ENCODE assay signal across 41 cellular contexts in the genomic region with DNA sequence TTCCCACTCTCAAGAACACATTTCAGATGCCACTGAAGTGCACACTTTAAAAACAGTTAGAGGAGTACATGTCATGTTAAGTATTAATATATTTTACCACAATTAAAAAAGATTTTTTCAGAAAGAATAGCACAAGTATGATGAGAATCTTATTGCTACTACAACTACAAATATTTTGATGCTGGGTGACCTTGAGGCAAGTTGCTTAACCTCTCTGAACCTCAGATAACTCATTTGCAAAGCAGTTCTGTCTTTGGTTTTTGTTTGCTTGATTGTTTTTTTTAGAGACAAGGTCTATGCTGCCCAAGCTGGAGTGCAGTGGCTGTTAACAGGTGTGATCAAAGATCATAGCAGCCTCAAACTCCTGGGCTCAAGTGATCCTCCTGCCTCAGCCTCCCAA. TPM values are rescaled to one million over a fixed set of nuclear protein-coding genes. Genes with fewer than 3 reads are reported as not detected.
"Had no signal": no experiment of that assay in that cellular context is flagged by ENCODE, and none has a peak within 500 bp of the region (broad histone marks: within the 10 kb centered on the region; RNA-seq: fewer than 3 reads in every experiment).

No MANE protein-coding gene starts in this region.

- H3K9me3 Mint-ChIP-seq: activated naive CD4-positive, alpha-beta T cell treated with anti-CD3 and anti-CD28 coated beads for 36 hours; activated naive CD8-positive, alpha-beta T cell treated with anti-CD3 and anti-CD28 coated beads, Interleukin-2, amount 10 ng/mL, durations not matched to agents 7 days and 5 days; activated T-cell treated with anti-CD3 and anti-CD28 coated beads, Interleukin-2, amount 50 U/mL, for 24 hours; activated T-cell treated with anti-CD3 and anti-CD28 coated beads, Interleukin-2, amount 50 U/mL, for 4 hours; activated T-cell treated with anti-CD3 and anti-CD28 coated beads, Interleukin-2, amount 50 U/mL, for 72 hours; activated T-helper 17 cell treated with anti-CD3 and anti-CD28 coated beads, Interleukin-2, amount 50 U/mL, for 72 hours; central memory CD8-positive, alpha-beta T cell had no signal

- H3K27me3 ChIP-seq: ascending aorta, body of pancreas, brain microvascular endothelial cell, breast epithelium had no signal

- H3K4me3 ChIP-seq: adrenal gland, ascending aorta, body of pancreas, breast epithelium, cardiac muscle cell had no signal

- DNase-seq: activated effector memory CD4-positive, alpha-beta T cell treated with anti-CD3 and anti-CD28 coated beads, Interleukin-2, amount 50 U/mL, for 16 hours; activated effector memory CD4-positive, alpha-beta T cell treated with Interleukin-2 at 50 U/mL for 16 hours; activated gamma-delta T cell; activated gamma-delta T cell treated with Interleukin-2 at 50 U/mL for 16 hours; activated naive CD4-positive, alpha-beta T cell; activated naive CD4-positive, alpha-beta T cell treated with anti-CD3 and anti-CD28 coated beads for 36 hours; activated naive CD4-positive, alpha-beta T cell treated with anti-CD3 and anti-CD28 coated beads, Interleukin-2, amount 10 ng/mL, durations not matched to agents 7 days and 5 days; activated naive CD4-positive, alpha-beta T cell treated with anti-CD3 and anti-CD28 coated beads, Interleukin-2, amount 50 U/mL, for 16 hours; activated naive CD4-positive, alpha-beta T cell treated with Interleukin-2 at 50 U/mL for 16 hours; activated naive CD8-positive, alpha-beta T cell treated with anti-CD3 and anti-CD28 coated beads for 36 hours; activated naive CD8-positive, alpha-beta T cell treated with anti-CD3 and anti-CD28 coated beads, Interleukin-2, amount 10 ng/mL, durations not matched to agents 7 days and 5 days; activated naive CD8-positive, alpha-beta T cell treated with anti-CD3 and anti-CD28 coated beads, Interleukin-2, amount 50 U/mL, for 24 hours; activated T-cell treated with anti-CD3 and anti-CD28 coated beads for 4 hours; activated T-cell treated with anti-CD3 and anti-CD28 coated beads, Interleukin-2, amount 50 U/mL, for 1 hour; activated T-cell treated with anti-CD3 and anti-CD28 coated beads, Interleukin-2, amount 50 U/mL, for 24 hours; activated T-cell treated with anti-CD3 and anti-CD28 coated beads, Interleukin-2, amount 50 U/mL, for 4 hours; activated T-cell treated with anti-CD3 and anti-CD28 coated beads, Interleukin-2, amount 50 U/mL, for 48 hours; activated T-cell treated with anti-CD3 and anti-CD28 coated beads, Interleukin-2, amount 50 U/mL, for 72 hours; adrenal gland; amniotic stem cell; amygdala; anterior cingulate cortex; aorta; body of pancreas; brain microvascular endothelial cell; caudate nucleus; central memory CD4-positive, alpha-beta T cell; cerebellar nuclear complex had no signal

- H3K36me3 Mint-ChIP-seq: activated naive CD4-positive, alpha-beta T cell treated with anti-CD3 and anti-CD28 coated beads, Interleukin-2, amount 50 U/mL, for 24 hours; activated naive CD4-positive, alpha-beta T cell treated with anti-CD3 and anti-CD28 coated beads, Interleukin-2, amount 50 U/mL, for 72 hours; activated naive CD8-positive, alpha-beta T cell treated with anti-CD3 and anti-CD28 coated beads, Interleukin-2, amount 10 ng/mL, durations not matched to agents 7 days and 5 days; brain had no signal

- ATAC-seq: activated naive CD4-positive, alpha-beta T cell treated with anti-CD3 and anti-CD28 coated beads, Interleukin-2, amount 50 U/mL, for 72 hours; activated naive CD8-positive, alpha-beta T cell treated with anti-CD3 and anti-CD28 coated beads, Interleukin-2, amount 50 U/mL, for 24 hours; activated T-cell treated with anti-CD3 and anti-CD28 coated beads, Interleukin-2, amount 50 U/mL, for 4 hours; activated T-cell treated with anti-CD3 and anti-CD28 coated beads, Interleukin-2, amount 50 U/mL, for 72 hours; activated T-helper 17 cell treated with anti-CD3 and anti-CD28 coated beads, Interleukin-2, amount 50 U/mL, for 72 hours; body of pancreas had no signal

- H3K4me3 Mint-ChIP-seq: activated naive CD4-positive, alpha-beta T cell treated with anti-CD3 and anti-CD28 coated beads for 36 hours; activated naive CD4-positive, alpha-beta T cell treated with anti-CD3 and anti-CD28 coated beads, Interleukin-2, amount 10 ng/mL, durations not matched to agents 7 days and 5 days; activated naive CD4-positive, alpha-beta T cell treated with anti-CD3 and anti-CD28 coated beads, Interleukin-2, amount 50 U/mL, for 24 hours; activated naive CD8-positive, alpha-beta T cell; activated naive CD8-positive, alpha-beta T cell treated with anti-CD3 and anti-CD28 coated beads for 36 hours; activated naive CD8-positive, alpha-beta T cell treated with anti-CD3 and anti-CD28 coated beads, Interleukin-2, amount 10 ng/mL, durations not matched to agents 7 days and 5 days; activated naive CD8-positive, alpha-beta T cell treated with anti-CD3 and anti-CD28 coated beads, Interleukin-2, amount 50 U/mL, for 24 hours; activated T-cell treated with anti-CD3 and anti-CD28 coated beads, Interleukin-2, amount 50 U/mL, for 24 hours; activated T-cell treated with anti-CD3 and anti-CD28 coated beads, Interleukin-2, amount 50 U/mL, for 4 hours; activated T-cell treated with anti-CD3 and anti-CD28 coated beads, Interleukin-2, amount 50 U/mL, for 72 hours; activated T-helper 1 cell treated with anti-CD3 and anti-CD28 coated beads, Interleukin-12 subunit alpha, Interleukin-12 subunit beta, Interleukin-2, Interleukin-4 antibody, amounts not matched to agents 30 ng/mL and 10 ng/mL and 1 ng/mL, durations not matched to agents 14 hours and 24 hours and 36 hours; activated T-helper 17 cell treated with anti-CD3 and anti-CD28 coated beads, Interleukin-2, amount 50 U/mL, for 72 hours; brain; central memory CD8-positive, alpha-beta T cell had no signal

- H3K4me1 Mint-ChIP-seq: activated naive CD8-positive, alpha-beta T cell treated with anti-CD3 and anti-CD28 coated beads, Interleukin-2, amount 10 ng/mL, durations not matched to agents 7 days and 5 days; brain; central memory CD8-positive, alpha-beta T cell had no signal

- H3K27ac Mint-ChIP-seq: activated naive CD4-positive, alpha-beta T cell treated with anti-CD3 and anti-CD28 coated beads for 36 hours; activated naive CD4-positive, alpha-beta T cell treated with anti-CD3 and anti-CD28 coated beads, Interleukin-2, amount 10 ng/mL, durations not matched to agents 7 days and 5 days; activated naive CD4-positive, alpha-beta T cell treated with anti-CD3 and anti-CD28 coated beads, Interleukin-2, amount 50 U/mL, for 24 hours; activated naive CD4-positive, alpha-beta T cell treated with anti-CD3 and anti-CD28 coated beads, Interleukin-2, amount 50 U/mL, for 72 hours; activated naive CD8-positive, alpha-beta T cell; activated naive CD8-positive, alpha-beta T cell treated with anti-CD3 and anti-CD28 coated beads for 36 hours; activated naive CD8-positive, alpha-beta T cell treated with anti-CD3 and anti-CD28 coated beads, Interleukin-2, amount 10 ng/mL, durations not matched to agents 7 days and 5 days; activated naive CD8-positive, alpha-beta T cell treated with anti-CD3 and anti-CD28 coated beads, Interleukin-2, amount 50 U/mL, for 24 hours; activated T-cell treated with anti-CD3 and anti-CD28 coated beads, Interleukin-2, amount 50 U/mL, for 24 hours; activated T-cell treated with anti-CD3 and anti-CD28 coated beads, Interleukin-2, amount 50 U/mL, for 72 hours; activated T-helper 1 cell treated with anti-CD3 and anti-CD28 coated beads, Interleukin-12 subunit alpha, Interleukin-12 subunit beta, Interleukin-2, Interleukin-4 antibody, amounts not matched to agents 30 ng/mL and 10 ng/mL and 1 ng/mL, durations not matched to agents 14 hours and 24 hours and 36 hours; activated T-helper 17 cell treated with anti-CD3 and anti-CD28 coated beads, Interleukin-2, amount 50 U/mL, for 72 hours; activated T-helper 2 cell treated with anti-CD3 and anti-CD28 coated beads, Interferon-gamma antibody, Interleukin-2, Interleukin-4, amounts not matched to agents 10 μg/mL and 5 μg/mL and 100 μg/mL, durations not matched to agents 14 hours and 24 hours and 36 hours; brain had no signal

- H3K9me3 ChIP-seq: adrenal gland, ascending aorta, body of pancreas, breast epithelium had no signal

- H3K4me1 ChIP-seq: adrenal gland, body of pancreas, breast epithelium had no signal

- H3K36me3 ChIP-seq: adrenal gland, ascending aorta, brain microvascular endothelial cell, breast epithelium, cardiac muscle cell had no signal

- FAIRE-seq: astrocyte, bronchial epithelial cell had no signal

- H3K27ac ChIP-seq: adrenal gland, ascending aorta, body of pancreas, brain microvascular endothelial cell, breast epithelium, cardiac muscle cell had no signal

RNA-seq across cellular contexts. Expression of a gene that starts 13.7 kb away (rescaled TPM):
- total RNA-seq: activated T-helper 1 cell treated with anti-CD3 and anti-CD28 coated beads, Interleukin-12 subunit alpha, Interleukin-12 subunit beta, Interleukin-2, Interleukin-4 antibody, amounts not matched to agents 30 ng/mL and 10 ng/mL and 1 ng/mL, durations not matched to agents 14 hours and 24 hours and 36 hours; bronchial epithelial cell had no signal
- polyA plus RNA-seq: cardiac muscle cell had no signal
